Comparison of ENCODE assay signal across 1 cellular context in the genomic region with DNA sequence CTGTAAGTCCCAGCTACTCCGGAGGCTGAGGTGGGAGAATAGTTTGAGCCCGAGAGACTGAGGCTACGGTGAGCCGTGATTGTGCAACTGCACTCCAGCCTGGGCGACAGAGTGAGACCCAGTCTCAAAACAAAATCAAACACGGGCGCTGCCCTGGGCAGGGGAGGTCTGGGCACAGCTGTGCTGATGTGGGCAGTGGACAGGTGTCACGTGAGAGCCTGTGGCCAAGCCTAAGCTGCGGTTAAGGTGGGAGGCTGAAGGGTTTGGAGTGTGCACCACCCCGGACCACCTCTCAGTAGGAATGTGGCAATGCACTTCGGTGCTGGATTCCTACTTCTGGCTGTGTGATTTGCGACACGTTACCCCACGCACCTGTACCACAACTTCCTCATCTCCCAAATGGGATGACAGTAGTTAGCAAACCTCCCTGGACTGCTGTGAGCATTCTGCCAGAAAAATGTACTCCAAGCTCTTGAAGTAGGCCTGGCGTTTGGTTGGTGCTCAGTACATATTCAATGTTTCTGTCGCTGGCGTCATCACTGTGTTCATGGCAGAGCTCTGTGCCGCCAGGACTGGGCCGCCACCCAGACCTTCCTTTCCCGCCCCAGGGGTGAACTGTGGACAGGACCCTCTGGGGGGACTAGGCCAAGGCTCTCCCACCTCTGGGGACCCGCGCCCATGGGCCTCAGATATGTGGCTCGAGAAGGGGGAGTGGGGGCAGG.
TF ChIP-seq lines count a peak whose summit lies in the region.

No MANE protein-coding gene starts in this region.

TF ChIP-seq in K562, 482 proteins besides CTCF, POLR2A, EP300 and RAD21 (continued from another document):
- TF ChIP-seq, protein P1, sequence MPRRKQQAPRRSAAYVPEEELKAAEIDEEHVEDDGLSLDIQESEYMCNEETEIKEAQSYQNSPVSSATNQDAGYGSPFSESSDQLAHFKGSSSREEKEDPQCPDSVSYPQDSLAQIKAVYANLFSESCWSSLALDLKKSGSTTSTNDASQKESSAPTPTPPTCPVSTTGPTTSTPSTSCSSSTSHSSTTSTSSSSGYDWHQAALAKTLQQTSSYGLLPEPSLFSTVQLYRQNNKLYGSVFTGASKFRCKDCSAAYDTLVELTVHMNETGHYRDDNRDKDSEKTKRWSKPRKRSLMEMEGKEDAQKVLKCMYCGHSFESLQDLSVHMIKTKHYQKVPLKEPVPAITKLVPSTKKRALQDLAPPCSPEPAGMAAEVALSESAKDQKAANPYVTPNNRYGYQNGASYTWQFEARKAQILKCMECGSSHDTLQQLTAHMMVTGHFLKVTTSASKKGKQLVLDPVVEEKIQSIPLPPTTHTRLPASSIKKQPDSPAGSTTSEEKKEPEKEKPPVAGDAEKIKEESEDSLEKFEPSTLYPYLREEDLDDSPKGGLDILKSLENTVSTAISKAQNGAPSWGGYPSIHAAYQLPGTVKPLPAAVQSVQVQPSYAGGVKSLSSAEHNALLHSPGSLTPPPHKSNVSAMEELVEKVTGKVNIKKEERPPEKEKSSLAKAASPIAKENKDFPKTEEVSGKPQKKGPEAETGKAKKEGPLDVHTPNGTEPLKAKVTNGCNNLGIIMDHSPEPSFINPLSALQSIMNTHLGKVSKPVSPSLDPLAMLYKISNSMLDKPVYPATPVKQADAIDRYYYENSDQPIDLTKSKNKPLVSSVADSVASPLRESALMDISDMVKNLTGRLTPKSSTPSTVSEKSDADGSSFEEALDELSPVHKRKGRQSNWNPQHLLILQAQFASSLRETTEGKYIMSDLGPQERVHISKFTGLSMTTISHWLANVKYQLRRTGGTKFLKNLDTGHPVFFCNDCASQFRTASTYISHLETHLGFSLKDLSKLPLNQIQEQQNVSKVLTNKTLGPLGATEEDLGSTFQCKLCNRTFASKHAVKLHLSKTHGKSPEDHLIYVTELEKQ (CRISPR knock-in tag; IDR thresholded peaks at IDR 0.05) = no peak
- TF ChIP-seq, protein P2, sequence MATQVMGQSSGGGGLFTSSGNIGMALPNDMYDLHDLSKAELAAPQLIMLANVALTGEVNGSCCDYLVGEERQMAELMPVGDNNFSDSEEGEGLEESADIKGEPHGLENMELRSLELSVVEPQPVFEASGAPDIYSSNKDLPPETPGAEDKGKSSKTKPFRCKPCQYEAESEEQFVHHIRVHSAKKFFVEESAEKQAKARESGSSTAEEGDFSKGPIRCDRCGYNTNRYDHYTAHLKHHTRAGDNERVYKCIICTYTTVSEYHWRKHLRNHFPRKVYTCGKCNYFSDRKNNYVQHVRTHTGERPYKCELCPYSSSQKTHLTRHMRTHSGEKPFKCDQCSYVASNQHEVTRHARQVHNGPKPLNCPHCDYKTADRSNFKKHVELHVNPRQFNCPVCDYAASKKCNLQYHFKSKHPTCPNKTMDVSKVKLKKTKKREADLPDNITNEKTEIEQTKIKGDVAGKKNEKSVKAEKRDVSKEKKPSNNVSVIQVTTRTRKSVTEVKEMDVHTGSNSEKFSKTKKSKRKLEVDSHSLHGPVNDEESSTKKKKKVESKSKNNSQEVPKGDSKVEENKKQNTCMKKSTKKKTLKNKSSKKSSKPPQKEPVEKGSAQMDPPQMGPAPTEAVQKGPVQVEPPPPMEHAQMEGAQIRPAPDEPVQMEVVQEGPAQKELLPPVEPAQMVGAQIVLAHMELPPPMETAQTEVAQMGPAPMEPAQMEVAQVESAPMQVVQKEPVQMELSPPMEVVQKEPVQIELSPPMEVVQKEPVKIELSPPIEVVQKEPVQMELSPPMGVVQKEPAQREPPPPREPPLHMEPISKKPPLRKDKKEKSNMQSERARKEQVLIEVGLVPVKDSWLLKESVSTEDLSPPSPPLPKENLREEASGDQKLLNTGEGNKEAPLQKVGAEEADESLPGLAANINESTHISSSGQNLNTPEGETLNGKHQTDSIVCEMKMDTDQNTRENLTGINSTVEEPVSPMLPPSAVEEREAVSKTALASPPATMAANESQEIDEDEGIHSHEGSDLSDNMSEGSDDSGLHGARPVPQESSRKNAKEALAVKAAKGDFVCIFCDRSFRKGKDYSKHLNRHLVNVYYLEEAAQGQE (CRISPR knock-in tag; IDR thresholded peaks at IDR 0.05; ENCODE audit: low read depth) = no peak
- TF ChIP-seq JUND (IDR thresholded peaks at IDR 0.05; ENCODE audit: borderline replicate concordance, low read depth, low read length) = 0 out of 2 replicates have a peak, but pooled peaks have one; percentile 2
- TF ChIP-seq JUND (tag; IDR thresholded peaks at IDR 0.05; ENCODE audit: borderline replicate concordance, low read depth, low read length) = no peak
- TF ChIP-seq ZNF583 (CRISPR knock-in tag; IDR thresholded peaks at IDR 0.05) = 0 out of 2 replicates have a peak, but pooled peaks have one; percentile 46
- TF ChIP-seq, protein P3, sequence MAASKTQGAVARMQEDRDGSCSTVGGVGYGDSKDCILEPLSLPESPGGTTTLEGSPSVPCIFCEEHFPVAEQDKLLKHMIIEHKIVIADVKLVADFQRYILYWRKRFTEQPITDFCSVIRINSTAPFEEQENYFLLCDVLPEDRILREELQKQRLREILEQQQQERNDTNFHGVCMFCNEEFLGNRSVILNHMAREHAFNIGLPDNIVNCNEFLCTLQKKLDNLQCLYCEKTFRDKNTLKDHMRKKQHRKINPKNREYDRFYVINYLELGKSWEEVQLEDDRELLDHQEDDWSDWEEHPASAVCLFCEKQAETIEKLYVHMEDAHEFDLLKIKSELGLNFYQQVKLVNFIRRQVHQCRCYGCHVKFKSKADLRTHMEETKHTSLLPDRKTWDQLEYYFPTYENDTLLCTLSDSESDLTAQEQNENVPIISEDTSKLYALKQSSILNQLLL (CRISPR knock-in tag; IDR thresholded peaks at IDR 0.05; ENCODE audit: borderline replicate concordance) = 0 out of 2 replicates have a peak, but pooled peaks have one; percentile 19
- TF ChIP-seq, protein P4, sequence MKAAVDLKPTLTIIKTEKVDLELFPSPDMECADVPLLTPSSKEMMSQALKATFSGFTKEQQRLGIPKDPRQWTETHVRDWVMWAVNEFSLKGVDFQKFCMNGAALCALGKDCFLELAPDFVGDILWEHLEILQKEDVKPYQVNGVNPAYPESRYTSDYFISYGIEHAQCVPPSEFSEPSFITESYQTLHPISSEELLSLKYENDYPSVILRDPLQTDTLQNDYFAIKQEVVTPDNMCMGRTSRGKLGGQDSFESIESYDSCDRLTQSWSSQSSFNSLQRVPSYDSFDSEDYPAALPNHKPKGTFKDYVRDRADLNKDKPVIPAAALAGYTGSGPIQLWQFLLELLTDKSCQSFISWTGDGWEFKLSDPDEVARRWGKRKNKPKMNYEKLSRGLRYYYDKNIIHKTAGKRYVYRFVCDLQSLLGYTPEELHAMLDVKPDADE (conservative IDR thresholded peaks at IDR 0.05; ENCODE audit: control insufficient read depth, low read depth, low read length) = peak; percentile 19; the same call in 1 of the 2 replicates
- TF ChIP-seq CHD4 (IDR thresholded peaks at IDR 0.05; ENCODE audit: insufficient read depth, insufficient replicate concordance, low read depth, low read length, poor library complexity, severe bottlenecking) = peak; percentile 67
- TF ChIP-seq RHOXF2B (CRISPR knock-in tag; conservative IDR thresholded peaks at IDR 0.05) = peak; percentile 48; the same call in 1 of the 2 replicates
